In the genomic region with DNA sequence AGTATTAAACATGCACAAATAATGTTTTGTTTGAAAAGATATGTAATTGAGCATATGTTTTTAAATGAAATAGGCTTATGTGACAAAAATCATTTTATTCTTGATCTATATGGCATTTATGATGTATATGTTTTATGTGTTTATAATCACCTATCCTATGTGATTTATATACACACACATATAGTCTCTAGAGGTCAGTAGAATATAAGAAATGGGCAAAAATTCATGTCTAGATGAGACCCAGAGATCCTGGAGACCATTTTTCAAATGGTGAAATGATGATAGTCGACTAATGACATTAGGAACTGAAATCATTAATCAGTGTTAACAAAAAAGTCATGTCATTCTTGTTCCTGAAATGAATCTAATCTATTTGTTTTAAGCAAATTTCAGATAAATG, we compare ENCODE assay signal across 14 cellular contexts.
DNase-seq lines count a peak whose midpoint lies in the region; ATAC-seq and TF ChIP-seq lines count a peak whose summit lies in the region.
"Had no signal": no experiment of that assay in that cellular context is flagged by ENCODE, and none has a peak within 500 bp of the region (broad histone marks: within the 10 kb centered on the region; RNA-seq: fewer than 3 reads in every experiment).

No MANE protein-coding gene starts in this region.

- peak; percentile 47 for DNase-seq in EH (ENCODE audit: low read depth)
- no peak for DNase-seq in MM.1S
- peak; percentile 10 for DNase-seq in mammary epithelial cell
- DNase-seq in NCI-H1417 treated with DMSO at 0.1 percent for 48 hours (lab: John Stamatoyannopoulos, UW), result no peak
- DNase-seq: activated CD8-positive, alpha-beta memory T cell treated with anti-CD3 and anti-CD28 coated beads for 24 hours; left colon; NCI-H2081; nephron progenitor cell; T-helper 9 cell; tibial artery had no signal

- peak; percentile 37 for TF ChIP-seq CTCF in MM.1S (IDR thresholded peaks at IDR 0.05; ENCODE audit: low read length)
- peak; percentile 29 to 41 for TF ChIP-seq CTCF in mammary epithelial cell (conservative IDR thresholded peaks at IDR 0.05 in 1 of 2, IDR thresholded peaks at IDR 0.05 in 1 of 2; ENCODE audit: extremely low read depth in 1 of 2, insufficient read depth in 1 of 2, low read depth in 1 of 2, low read length in 2 of 2)
- TF ChIP-seq CTCF in neural cell (IDR thresholded peaks at IDR 0.05; ENCODE audit: poor library complexity, severe bottlenecking), result peak; percentile 69

- intact Hi-C loops in mammary epithelial cell (cut with micrococcal nuclease), result loop anchor here (1.0 to 10.0 kb wide), 5 partner anchors 235 to 903 kb away; partner anchors contain the start of gene RARS1

- H3K9me3 ChIP-seq in MM.1S (replicated peaks; ENCODE audit: insufficient read depth, low read length) (no peaks in the 10 kb centered on the region), mammary epithelial cell (replicated peaks; ENCODE audit: insufficient read depth, low read length) (no peaks in the 10 kb centered on the region), neural cell (ENCODE audit: low read length) (no peaks in the 10 kb centered on the region)
- H3K9me3 ChIP-seq: tibial artery had no signal

- no peak for ATAC-seq in HG03039 (IDR thresholded peaks at IDR 0.05; ENCODE audit: unreplicated experiment)
- ATAC-seq in GM21529 (IDR thresholded peaks at IDR 0.05; ENCODE audit: unreplicated experiment), result no peak
- ATAC-seq: left colon had no signal

- CTCF ChIA-PET in mammary epithelial cell (lab: Charles Lee; ENCODE audit: low non-redundant PET), result interaction anchor here (0.7 kb wide), 1 partner anchor 8 kb away, joined by 3 read pairs; no protein-coding TSS in a partner anchor

- no TSS peak for BruUV-seq in mammary epithelial cell (replicated peaks; lab: Mats Ljungman, UMichigan)

- in situ Hi-C loops in mammary epithelial cell (cut with MboI; ENCODE audit: low sequenced_read_pairs in 2 of 2), result loop anchor here (10.0 to 25.0 kb wide), 4 partner anchors 130 to 633 kb away; no protein-coding TSS in a partner anchor

- H4K20me1 ChIP-seq in MM.1S (ENCODE audit: insufficient read depth, low read length) (no peaks in the 10 kb centered on the region), mammary epithelial cell (ENCODE audit: insufficient read depth, low read length) (no peaks in the 10 kb centered on the region), neural cell (ENCODE audit: insufficient read depth) (no peaks in the 10 kb centered on the region)

- no peak overlapping the region for H3K9ac ChIP-seq in MM.1S (ENCODE audit: low read length)
- H3K9ac ChIP-seq in mammary epithelial cell (ENCODE audit: insufficient read depth, low read length), result no peak overlapping the region
- no peak overlapping the region for H3K9ac ChIP-seq in neural cell (ENCODE audit: low read length)

- no peaks in the 10 kb centered on the region for H3K36me3 ChIP-seq in MM.1S (replicated peaks; ENCODE audit: insufficient read depth, low read length)
- no peaks in the 10 kb centered on the region for H3K36me3 ChIP-seq in mammary epithelial cell (ENCODE audit: insufficient read depth, low read length)
- no peaks in the 10 kb centered on the region for H3K36me3 ChIP-seq in neural cell (ENCODE audit: insufficient read depth, low read length)
- H3K36me3 ChIP-seq: tibial artery had no signal

- H3K27me3 ChIP-seq in MM.1S (replicated peaks; ENCODE audit: insufficient read depth, low read length) (no peaks in the 10 kb centered on the region), mammary epithelial cell (ENCODE audit: insufficient read depth, low read length) (no peaks in the 10 kb centered on the region), neural cell (ENCODE audit: insufficient read depth, low read depth, low read length) (no peaks in the 10 kb centered on the region)

- H3K27ac ChIP-seq in MM.1S (ENCODE audit: low read length) (no peak overlapping the region), mammary epithelial cell (ENCODE audit: insufficient read depth, low read depth, low read length) (no peak overlapping the region), neural cell (ENCODE audit: low read length) (no peak overlapping the region)
- H3K27ac ChIP-seq: coronary artery, tibial artery had no signal

- TF ChIP-seq RAD21 in neural cell (conservative IDR thresholded peaks at IDR 0.05), result peak; percentile 82

- no peak overlapping the region for H3K4me2 ChIP-seq in MM.1S (ENCODE audit: low read depth, low read length)
- H3K4me2 ChIP-seq in mammary epithelial cell (ENCODE audit: insufficient read depth, low read depth, low read length), result no peak overlapping the region
- H3K4me2 ChIP-seq in neural cell (ENCODE audit: low read length), result no peak overlapping the region

- TF ChIP-seq EP300 in neural cell (conservative IDR thresholded peaks at IDR 0.05; ENCODE audit: poor library complexity, severe bottlenecking), result no peak

- H2AFZ ChIP-seq in MM.1S (ENCODE audit: low read length) (no peak overlapping the region), mammary epithelial cell (ENCODE audit: low read depth, low read length) (no peak overlapping the region), neural cell (ENCODE audit: low read depth, low read length) (no peak overlapping the region)

- H3K4me1 ChIP-seq in MM.1S (ENCODE audit: low read length), result no peaks in the 10 kb centered on the region
- H3K4me1 ChIP-seq in mammary epithelial cell (ENCODE audit: insufficient read depth, low read length), result no peaks in the 10 kb centered on the region
- H3K4me1 ChIP-seq: tibial artery had no signal

- H3K79me2 ChIP-seq in MM.1S (ENCODE audit: low read length), result no peaks in the 10 kb centered on the region
- H3K79me2 ChIP-seq in mammary epithelial cell (ENCODE audit: insufficient read depth, low read length), result no peaks in the 10 kb centered on the region
- peaks cover 13% of the 10 kb centered on the region for H3K79me2 ChIP-seq in neural cell (replicated peaks; ENCODE audit: insufficient read depth, low read length)

- dilution Hi-C loops in mammary epithelial cell (cut with HindIII; ENCODE audit: low sequenced_read_pairs), result no loop called here

- 13% methylated on average over 1 of the region's 1 CpG for WGBS in mammary epithelial cell (ENCODE audit: low coverage, missing lambda C conversion rate)

- H3F3A ChIP-seq in MM.1S (ENCODE audit: insufficient read depth, low read length) (no peaks in the 10 kb centered on the region), neural cell (ENCODE audit: insufficient read depth, low read length, poor library complexity, severe bottlenecking) (no peaks in the 10 kb centered on the region)

- no peaks in the 10 kb centered on the region for H3K9me2 ChIP-seq in MM.1S (replicated peaks; ENCODE audit: insufficient read depth, low read length)
- no peaks in the 10 kb centered on the region for H3K9me2 ChIP-seq in neural cell (ENCODE audit: insufficient read depth, low read length)

- no peak overlapping the region for H3K4me3 ChIP-seq in MM.1S (ENCODE audit: low read length)
- H3K4me3 ChIP-seq in mammary epithelial cell (replicated peaks in 1 of 3; ENCODE audit: insufficient read depth in 1 of 3, low read depth in 2 of 3, low read length in 3 of 3), result no peak overlapping the region
- H3K4me3 ChIP-seq in neural cell (ENCODE audit: low read length), result no peak overlapping the region
- H3K4me3 ChIP-seq: coronary artery, tibial artery had no signal

TF ChIP-seq in neural cell, 6 proteins besides CTCF, POLR2A, EP300 and RAD21:
- TF ChIP-seq SMC3 (conservative IDR thresholded peaks at IDR 0.05; ENCODE audit: poor library complexity) (peak; percentile 76), MXI1 (conservative IDR thresholded peaks at IDR 0.05; ENCODE audit: poor library complexity, severe bottlenecking) (no peak)

Comparison
In these comparisons a context has a peak if more than half of its experiments do, and no peak if none do; other contexts are left out.
1. DNase-seq: peak in EH (single experiment) and mammary epithelial cell (single experiment); none in MM.1S (single experiment) and NCI-H1417 treated with DMSO at 0.1 percent for 48 hours (single experiment).
2. Peak in every context shown above with its lines, with median percentiles within 50 percentile points of each other: CTCF ChIP-seq.